In the genomic region with DNA sequence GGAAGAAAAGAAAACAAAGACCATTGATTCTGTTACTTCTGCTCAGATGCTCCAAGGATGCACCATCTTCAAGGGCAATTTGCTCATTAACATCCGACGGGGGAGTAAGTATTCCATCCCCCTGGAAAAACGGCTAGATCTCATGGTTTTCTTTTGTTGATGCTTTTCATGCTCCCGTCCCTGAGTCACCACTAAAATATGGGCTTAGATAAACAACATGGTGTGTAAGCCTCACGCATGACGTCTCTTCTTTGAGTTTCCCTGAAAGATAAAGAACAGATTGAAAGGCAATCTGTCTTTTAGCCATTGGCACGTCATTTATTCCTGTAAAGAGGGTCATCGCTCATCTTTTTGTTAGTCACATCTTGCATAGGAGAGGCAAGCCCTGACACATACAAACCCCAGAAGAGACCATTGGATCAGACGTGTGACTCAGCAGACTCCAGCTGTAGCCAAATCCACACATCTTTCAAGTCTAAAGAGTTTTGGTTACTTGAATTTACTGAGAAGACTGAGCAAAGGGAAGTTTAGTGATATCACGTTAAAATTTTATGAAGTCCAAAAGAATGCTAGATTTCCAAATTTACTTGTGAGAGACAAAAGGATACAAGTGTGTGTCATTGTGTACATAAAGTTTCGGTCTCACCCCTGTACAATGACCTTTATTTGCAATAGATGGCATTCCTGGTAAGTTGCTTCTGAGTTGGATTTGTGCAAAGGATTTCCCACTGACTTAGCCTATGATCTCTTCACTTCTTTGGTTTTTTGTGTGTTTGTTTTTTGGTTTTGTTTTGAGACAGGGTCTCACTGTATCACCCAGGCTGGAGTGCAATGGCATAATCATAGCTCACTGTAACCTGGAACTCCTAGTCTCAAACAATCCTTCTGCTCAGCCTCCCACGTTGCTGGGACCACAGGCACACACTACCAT, we compare ENCODE assay signal across 8 cellular contexts.
DNase-seq lines count a peak whose midpoint lies in the region; ATAC-seq and TF ChIP-seq lines count a peak whose summit lies in the region.

No MANE protein-coding gene starts in this region.

- H3K27me3 Mint-ChIP-seq in Caco-2 (ENCODE audit: insufficient read depth, unreplicated experiment) = no peaks in the 10 kb centered on the region

- peaks cover 57% of the 10 kb centered on the region for H3K4me1 ChIP-seq in Caco-2

- peak overlapping the region; percentile 66 for H3K4me3 Mint-ChIP-seq in Caco-2 (ENCODE audit: unreplicated experiment)

- H3K9me3 Mint-ChIP-seq in Caco-2 (ENCODE audit: unreplicated experiment) = no peaks in the 10 kb centered on the region

- H3K9me3 ChIP-seq in Caco-2 = no peaks in the 10 kb centered on the region

- CTCF ChIA-PET in Caco-2 (lab: Charles Lee) = interaction anchor here (0.7 kb wide), 1 partner anchor 29 kb away, joined by 5 read pairs; no protein-coding TSS in a partner anchor

- no peak for TF ChIP-seq CTCF in Caco-2 (IDR thresholded peaks at IDR 0.05; ENCODE audit: insufficient read depth in 1 of 2, low read depth in 1 of 2, low read length in 1 of 2, severe bottlenecking in 1 of 2, unreplicated experiment in 1 of 2)
- TF ChIP-seq CTCF in epithelial cell of esophagus (IDR thresholded peaks at IDR 0.05; ENCODE audit: insufficient read depth, low read depth, low read length, missing control alignments) = no peak
- TF ChIP-seq CTCF in GM20000 (IDR thresholded peaks at IDR 0.05; ENCODE audit: extremely low read depth, missing control alignments) = no peak

- DNase-seq in Caco-2 (peak; percentile 70 to 76), NCI-H446 treated with DMSO at 0.1 percent for 48 hours (lab: John Stamatoyannopoulos, UW) (peak; percentile 80), epithelial cell of esophagus (ENCODE audit: low read depth) (peak; percentile 99), non-pigmented ciliary epithelial cell (ENCODE audit: low read depth) (peak; percentile 99), GM20000 (ENCODE audit: low spot score) (no peak), NCI-H146 treated with DMSO at 0.1 percent for 48 hours (lab: John Stamatoyannopoulos, UW; ENCODE audit: unreplicated experiment) (no peak)
- DNase-seq in stimulated activated CD4-positive, alpha-beta T cell treated with anti-CD3 and anti-CD28 coated beads, Interleukin-1b, Interleukin-23, amount 100 ng/mL, for 48 hours = no peak

- intact Hi-C loops in Caco-2 (cut with micrococcal nuclease; ENCODE audit: unreplicated experiment) = loop anchor here (1.0 to 5.0 kb wide), 2 partner anchors 40 to 170 kb away; no protein-coding TSS in a partner anchor

- peaks cover 40% of the 10 kb centered on the region for H3K4me1 Mint-ChIP-seq in Caco-2 (ENCODE audit: low read depth, unreplicated experiment)

- no peak for ATAC-seq in HG03439 (IDR thresholded peaks at IDR 0.05; ENCODE audit: unreplicated experiment)

- TSS peak; percentile 27 for BruUV-seq in Caco-2 (replicated peaks; lab: Mats Ljungman, UMichigan)

- H3K36me3 Mint-ChIP-seq in Caco-2 (ENCODE audit: insufficient read depth, unreplicated experiment) = peaks cover 20% of the 10 kb centered on the region

- H3K27ac Mint-ChIP-seq in Caco-2 (ENCODE audit: unreplicated experiment) = peak overlapping the region; percentile 95

- no peaks in the 10 kb centered on the region for H3K36me3 ChIP-seq in Caco-2 (ENCODE audit: control insufficient read depth, insufficient read depth, low read length)

- H3K27me3 ChIP-seq in Caco-2 (replicated peaks; ENCODE audit: control insufficient read depth, insufficient read depth, low read length) = no peaks in the 10 kb centered on the region

- POLR2A ChIA-PET in Caco-2 (lab: Charles Lee) = interaction anchor here (0.5 to 0.7 kb wide), 3 partner anchors 12 to 226 kb away, joined by 3 to 5 read pairs (median 4); no protein-coding TSS in a partner anchor

- H3K4me3 ChIP-seq in Caco-2 (ENCODE audit: low read depth, low read length) (no peak overlapping the region), epithelial cell of esophagus (ENCODE audit: low read length) (peak overlapping the region; percentile 6)

Comparison
In these comparisons a context has a peak if more than half of its experiments do, and no peak if none do; other contexts are left out.
1. DNase-seq: peak in Caco-2 (2 of 2), NCI-H446 treated with DMSO at 0.1 percent for 48 hours (single experiment), epithelial cell of esophagus (single experiment) and non-pigmented ciliary epithelial cell (single experiment); none in GM20000 (single experiment), NCI-H146 treated with DMSO at 0.1 percent for 48 hours (single experiment) and stimulated activated CD4-positive, alpha-beta T cell treated with anti-CD3 and anti-CD28 coated beads, Interleukin-1b, Interleukin-23, amount 100 ng/mL, for 48 hours (single experiment).